ENCODE assay signal across 24 cellular contexts in genomic region chr20:45083127-45083526, GRCh38. TPM values are rescaled to one million over a fixed set of nuclear protein-coding genes. Genes with fewer than 3 reads are reported as not detected.
"Had no signal": no experiment of that assay in that cellular context is flagged by ENCODE, and none has a peak within 500 bp of the region (broad histone marks: within the 10 kb centered on the region; RNA-seq: fewer than 3 reads in every experiment).

No MANE protein-coding gene starts in this region.

- H3K4me1 Mint-ChIP-seq: activated CD4-positive, alpha-beta memory T cell treated with anti-CD3 and anti-CD28 coated beads, Interleukin-2, amount 10 ng/mL, durations not matched to agents 7 days and 5 days had no signal

- H3K27ac Mint-ChIP-seq: activated CD4-positive, alpha-beta memory T cell treated with anti-CD3 and anti-CD28 coated beads, Interleukin-2, amount 10 ng/mL, durations not matched to agents 7 days and 5 days; activated CD4-positive, alpha-beta T cell treated with anti-CD3 and anti-CD28 coated beads, Interleukin-2, amount 10 ng/mL, durations not matched to agents 24 days and 14 days; progenitor cell of endocrine pancreas had no signal

- H3K27me3 ChIP-seq: adrenal gland, spleen had no signal

- DNase-seq: activated CD4-positive, alpha-beta memory T cell treated with anti-CD3 and anti-CD28 coated beads, Interleukin-2, amount 10 ng/mL, durations not matched to agents 7 days and 5 days; activated CD4-positive, alpha-beta T cell treated with anti-CD3 and anti-CD28 coated beads, Interleukin-2, amount 10 ng/mL, durations not matched to agents 24 days and 14 days; activated naive CD4-positive, alpha-beta T cell; adrenal gland; central memory CD4-positive, alpha-beta T cell; dermis blood vessel endothelial cell; effector CD8-positive, alpha-beta T cell; foreskin melanocyte; mesenchymal stem cell; retina; SK-N-SH; spleen; stimulated activated CD4-positive, alpha-beta T cell treated with anti-CD3 and anti-CD28 coated beads, Interleukin-4, amount 100 ng/mL, for 1 hour; stimulated activated naive CD8-positive, alpha-beta T cell treated with anti-CD3 and anti-CD28 coated beads, Interleukin-15, Interleukin-2, amounts not matched to agents 100 U/mL and 50 U/mL, for 24 hours had no signal

- H3K27ac ChIP-seq: adrenal gland, spleen had no signal

- H3K27me3 Mint-ChIP-seq: activated CD4-positive, alpha-beta memory T cell treated with anti-CD3 and anti-CD28 coated beads, Interleukin-2, amount 10 ng/mL, durations not matched to agents 7 days and 5 days; activated CD4-positive, alpha-beta T cell treated with anti-CD3 and anti-CD28 coated beads, Interleukin-2, amount 10 ng/mL, durations not matched to agents 24 days and 14 days; progenitor cell of endocrine pancreas had no signal

- H3K4me3 ChIP-seq: adrenal gland, spleen had no signal

- H3K4me3 Mint-ChIP-seq: activated CD4-positive, alpha-beta memory T cell treated with anti-CD3 and anti-CD28 coated beads, Interleukin-2, amount 10 ng/mL, durations not matched to agents 7 days and 5 days; activated CD4-positive, alpha-beta T cell treated with anti-CD3 and anti-CD28 coated beads, Interleukin-2, amount 10 ng/mL, durations not matched to agents 24 days and 14 days had no signal

- ATAC-seq: activated CD4-positive, CD25-positive, alpha-beta regulatory T cell treated with anti-CD3 and anti-CD28 coated beads, Interleukin-2, amount 50 U/mL, for 24 hours; esophagus mucosa; stimulated activated naive CD8-positive, alpha-beta T cell treated with anti-CD3 and anti-CD28 coated beads, Interleukin-15, Interleukin-2, amounts not matched to agents 100 U/mL and 50 U/mL, for 24 hours had no signal

- H3K9me3 Mint-ChIP-seq: activated CD4-positive, alpha-beta T cell treated with anti-CD3 and anti-CD28 coated beads, Interleukin-2, amount 10 ng/mL, durations not matched to agents 24 days and 14 days had no signal

- H3K9me3 ChIP-seq: adrenal gland, SK-N-SH had no signal

- H3K4me1 ChIP-seq: adrenal gland had no signal

- H3K4me2 ChIP-seq: SK-N-SH had no signal

- H3K9ac ChIP-seq: SK-N-SH had no signal

RNA-seq across cellular contexts. Expression of gene KCNS1, which starts 17.8 kb away (rescaled TPM):
- total RNA-seq: mononuclear cell, spleen, subcutaneous adipose tissue had no signal

RNA-seq across cellular contexts. Expression of gene WFDC5, which starts 31.8 kb away (rescaled TPM):
- total RNA-seq: activated CD4-positive, alpha-beta T cell treated with anti-CD3 and anti-CD28 coated beads, Interleukin-2, amount 10 ng/mL, durations not matched to agents 24 days and 14 days; activated T-helper 2 cell treated with anti-CD3 and anti-CD28 coated beads, Interferon-gamma antibody, Interleukin-2, Interleukin-4, amounts not matched to agents 10 μg/mL and 5 μg/mL and 100 μg/mL, durations not matched to agents 14 hours and 24 hours and 36 hours; adrenal gland; astrocyte; dermis blood vessel endothelial cell; mononuclear cell; osteoblast; progenitor cell of endocrine pancreas; spleen; subcutaneous adipose tissue; T-helper 2 cell treated with Interferon-gamma antibody and Interleukin-4, amounts not matched to agents 100 ng/mL and 5 ng/mL, for 36 hours had no signal
- polyA plus RNA-seq: adrenal gland, spleen had no signal

RNA-seq across cellular contexts. Expression of gene WFDC12, which starts 41.1 kb away (rescaled TPM):
- total RNA-seq: activated CD4-positive, alpha-beta memory T cell treated with anti-CD3 and anti-CD28 coated beads, Interleukin-2, amount 10 ng/mL, durations not matched to agents 7 days and 5 days; activated CD4-positive, alpha-beta T cell treated with anti-CD3 and anti-CD28 coated beads, Interleukin-2, amount 10 ng/mL, durations not matched to agents 24 days and 14 days; activated T-helper 2 cell treated with anti-CD3 and anti-CD28 coated beads, Interferon-gamma antibody, Interleukin-2, Interleukin-4, amounts not matched to agents 10 μg/mL and 5 μg/mL and 100 μg/mL, durations not matched to agents 14 hours and 24 hours and 36 hours; adrenal gland; astrocyte; dermis blood vessel endothelial cell; mononuclear cell; osteoblast; progenitor cell of endocrine pancreas; spleen; subcutaneous adipose tissue; T-helper 2 cell treated with Interferon-gamma antibody and Interleukin-4, amounts not matched to agents 100 ng/mL and 5 ng/mL, for 36 hours; ureter had no signal
- polyA plus RNA-seq: adrenal gland, SK-N-SH, spleen had no signal
